Comparison of ENCODE assay signal across 17 cellular contexts in genomic region chr3:9415485-9416138, GRCh38. TPM values are rescaled to one million over a fixed set of nuclear protein-coding genes. Genes with fewer than 3 reads are reported as not detected.
DNase-seq lines count a peak whose midpoint lies in the region; ATAC-seq and TF ChIP-seq lines count a peak whose summit lies in the region.
"Had no signal": no experiment of that assay in that cellular context is flagged by ENCODE, and none has a peak within 500 bp of the region (broad histone marks: within the 10 kb centered on the region; RNA-seq: fewer than 3 reads in every experiment).

No MANE protein-coding gene starts in this region.

- no peak overlapping the region for H3K4me3 ChIP-seq in smooth muscle cell
- H3K4me3 ChIP-seq: prostate gland, testis had no signal

- TF ChIP-seq CTCF in smooth muscle cell (IDR thresholded peaks at IDR 0.05; ENCODE audit: borderline replicate concordance, insufficient read depth, poor library complexity, severe bottlenecking), result no peak

- H3K36me3 Mint-ChIP-seq in activated naive CD4-positive, alpha-beta T cell treated with anti-CD3 and anti-CD28 coated beads, Interleukin-2, amount 50 U/mL, for 24 hours, result peaks cover 5% of the 10 kb centered on the region
- H3K36me3 Mint-ChIP-seq in T-helper 17 cell (ENCODE audit: low read depth), result peaks cover 2% of the 10 kb centered on the region

- H3K9ac ChIP-seq in smooth muscle cell (ENCODE audit: low read depth), result no peak overlapping the region

- DNase-seq in activated naive CD4-positive, alpha-beta T cell treated with Interleukin-2 at 50 U/mL for 16 hours, result no peak
- DNase-seq in T-helper 17 cell (no peak), left lobe of liver (ENCODE audit: low spot score) (no peak), smooth muscle cell (lab: John Stamatoyannopoulos, UW; ENCODE audit: unreplicated experiment) (no peak), ACHN (no peak), D341Med (ENCODE audit: low spot score) (no peak), NCI-H82 (lab: John Stamatoyannopoulos, UW) (no peak)
- DNase-seq: activated CD4-positive, CD25-positive, alpha-beta regulatory T cell; DMS 273 treated with DMSO at 0.1 percent for 48 hours; head of caudate nucleus; islet precursor cell; NCI-H2029; NCI-H524 treated with DMSO at 0.1 percent for 48 hours; testis had no signal

- no peaks in the 10 kb centered on the region for H3K27me3 ChIP-seq in smooth muscle cell (ENCODE audit: low read depth)
- H3K27me3 ChIP-seq: testis had no signal

- no peaks in the 10 kb centered on the region for H3K27me3 Mint-ChIP-seq in activated naive CD4-positive, alpha-beta T cell treated with anti-CD3 and anti-CD28 coated beads, Interleukin-2, amount 50 U/mL, for 24 hours
- H3K27me3 Mint-ChIP-seq in T-helper 17 cell, result no peaks in the 10 kb centered on the region
- H3K27me3 Mint-ChIP-seq: dendritic cell treated with granulocyte-macrophage colony-stimulating factor and Interleukin-4, amounts not matched to agents 40 ng/mL and 50 ng/mL, for 4 days had no signal

- WGBS in smooth muscle cell (ENCODE audit: low lambda C conversion rate), result 88% methylated on average over 6 of the region's 6 CpGs

- H3K4me3 Mint-ChIP-seq in activated naive CD4-positive, alpha-beta T cell treated with anti-CD3 and anti-CD28 coated beads, Interleukin-2, amount 50 U/mL, for 24 hours, result no peak overlapping the region
- H3K4me3 Mint-ChIP-seq in T-helper 17 cell, result no peak overlapping the region
- H3K4me3 Mint-ChIP-seq: dendritic cell treated with granulocyte-macrophage colony-stimulating factor and Interleukin-4, amounts not matched to agents 40 ng/mL and 50 ng/mL, for 4 days had no signal

- peaks cover 80% of the 10 kb centered on the region for H3K4me1 Mint-ChIP-seq in activated naive CD4-positive, alpha-beta T cell treated with anti-CD3 and anti-CD28 coated beads, Interleukin-2, amount 50 U/mL, for 24 hours
- H3K4me1 Mint-ChIP-seq in T-helper 17 cell, result peaks cover 34% of the 10 kb centered on the region

- no peak overlapping the region for H2AFZ ChIP-seq in smooth muscle cell (ENCODE audit: low read depth)

- peak overlapping the region; percentile 51 for H3K4me2 ChIP-seq in smooth muscle cell

- peaks cover 8% of the 10 kb centered on the region for H3K4me1 ChIP-seq in smooth muscle cell (ENCODE audit: low read depth)
- H3K4me1 ChIP-seq: prostate gland had no signal

- no peaks in the 10 kb centered on the region for H3K36me3 ChIP-seq in smooth muscle cell (ENCODE audit: low read depth)
- H3K36me3 ChIP-seq: prostate gland had no signal

- H3F3A ChIP-seq in smooth muscle cell (ENCODE audit: low read depth), result peaks cover 38% of the 10 kb centered on the region

- H3K79me2 ChIP-seq in smooth muscle cell (ENCODE audit: low read depth), result peaks cover 100% of the 10 kb centered on the region

- peak overlapping the region; percentile 53 for H3K27ac ChIP-seq in smooth muscle cell (ENCODE audit: low read depth)
- H3K27ac ChIP-seq: prostate gland, testis had no signal

- in situ Hi-C loops in ACHN (cut with HindIII; ENCODE audit: low pct_ligation_motif_present, low pct_unique_long_range_greater_than_20kb, low sequenced_read_pairs), result no loop called here

- ATAC-seq in T-helper 17 cell (no peak), left lobe of liver (peak; percentile 21)

- H4K20me1 ChIP-seq in smooth muscle cell (ENCODE audit: low read depth), result peaks cover 100% of the 10 kb centered on the region

- H3K9me3 ChIP-seq in T-helper 17 cell (ENCODE audit: control insufficient read depth, low read length, poor library complexity, severe bottlenecking) (no peaks in the 10 kb centered on the region), smooth muscle cell (replicated peaks; ENCODE audit: low read depth) (no peaks in the 10 kb centered on the region)
- H3K9me3 ChIP-seq: prostate gland, testis had no signal

- no peaks in the 10 kb centered on the region for H3K9me3 Mint-ChIP-seq in activated naive CD4-positive, alpha-beta T cell treated with anti-CD3 and anti-CD28 coated beads, Interleukin-2, amount 50 U/mL, for 24 hours
- H3K9me3 Mint-ChIP-seq: dendritic cell treated with granulocyte-macrophage colony-stimulating factor and Interleukin-4, amounts not matched to agents 40 ng/mL and 50 ng/mL, for 4 days had no signal

- H3K27ac Mint-ChIP-seq in activated naive CD4-positive, alpha-beta T cell treated with anti-CD3 and anti-CD28 coated beads, Interleukin-2, amount 50 U/mL, for 24 hours, result peak overlapping the region; percentile 47
- H3K27ac Mint-ChIP-seq in T-helper 17 cell, result peak overlapping the region; percentile 85
- H3K27ac Mint-ChIP-seq: dendritic cell treated with granulocyte-macrophage colony-stimulating factor and Interleukin-4, amounts not matched to agents 40 ng/mL and 50 ng/mL, for 4 days had no signal

RNA-seq across cellular contexts. Expression of gene SETD5, which starts 18.2 kb away (rescaled TPM):
- total RNA-seq in T-helper 17 cell, result 100 to 1,000 TPM; 103 to 105 TPM
- total RNA-seq in left lobe of liver, result 58.4 TPM
- total RNA-seq in smooth muscle cell, result 107 and 122 TPM in 2 replicates
- polyA plus RNA-seq in smooth muscle cell, result 133 and 134 TPM in 2 replicates

RNA-seq across cellular contexts. Expression of gene THUMPD3, which starts 52.8 kb away (rescaled TPM):
- total RNA-seq in T-helper 17 cell (10 to 100 TPM; 36.9 to 50.3 TPM), left lobe of liver (19.6 TPM), smooth muscle cell (11.6 and 21.9 TPM in 2 replicates)
- polyA plus RNA-seq in smooth muscle cell, result 19.5 and 23.2 TPM in 2 replicates
